Comparison of ENCODE assay signal across 1 cellular context in genomic region chr10:123781956-123782500, GRCh38.
TF ChIP-seq lines count a peak whose summit lies in the region.

No MANE protein-coding gene starts in this region.

TF ChIP-seq in GM23338, 12 proteins besides CTCF, POLR2A, EP300 and RAD21 (continued from another document):
- TF ChIP-seq ETS1 (IDR thresholded peaks at IDR 0.05) (no peak), REST (IDR thresholded peaks at IDR 0.05; ENCODE audit: unreplicated experiment) (no peak), JUNB (IDR thresholded peaks at IDR 0.05; ENCODE audit: unreplicated experiment) (no peak), CREB1 (CRISPR knock-in tag; IDR thresholded peaks at IDR 0.05; ENCODE audit: low read depth) (no peak), NANOG (IDR thresholded peaks at IDR 0.05; ENCODE audit: borderline replicate concordance) (no peak), EZH2phosphoT487 (IDR thresholded peaks at IDR 0.05; ENCODE audit: unreplicated experiment) (no peak), POLR2AphosphoS5 (IDR thresholded peaks at IDR 0.05; ENCODE audit: low read depth) (no peak), ZNF114 (CRISPR knock-in tag; IDR thresholded peaks at IDR 0.05) (no peak), EZH2 (IDR thresholded peaks at IDR 0.05; ENCODE audit: low read depth, unreplicated experiment) (no peak)
